10 cellular contexts compared by ENCODE assay signal in the genomic region with DNA sequence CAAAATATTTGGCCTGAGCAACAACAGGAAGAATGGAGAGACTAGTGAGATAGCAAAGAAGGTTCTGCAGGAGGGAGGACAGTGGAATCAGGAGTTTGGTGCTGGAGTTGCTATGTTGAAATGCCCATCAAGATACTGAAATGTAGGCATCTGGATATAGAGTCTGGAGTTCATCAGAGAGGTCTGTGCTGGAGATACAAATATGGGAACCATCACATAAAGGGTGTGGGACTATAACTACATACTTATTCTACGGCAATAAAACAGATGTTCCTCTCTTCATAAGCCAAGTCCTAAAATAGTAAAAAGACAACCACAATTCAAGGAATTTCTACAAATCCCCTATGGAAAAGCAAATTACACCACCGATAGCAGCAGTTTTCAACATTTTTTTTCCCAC. TPM values are rescaled to one million over a fixed set of nuclear protein-coding genes. Genes with fewer than 3 reads are reported as not detected.
DNase-seq lines count a peak whose midpoint lies in the region; ATAC-seq, FAIRE-seq and TF ChIP-seq lines count a peak whose summit lies in the region.
"Had no signal": no experiment of that assay in that cellular context is flagged by ENCODE, and none has a peak within 500 bp of the region (broad histone marks: within the 10 kb centered on the region; RNA-seq: fewer than 3 reads in every experiment).

No MANE protein-coding gene starts in this region.

- H3K9ac ChIP-seq in astrocyte (ENCODE audit: low read length), result peak overlapping the region; percentile 98
- no peak overlapping the region for H3K9ac ChIP-seq in mesendoderm (ENCODE audit: low read length)

- in situ Hi-C loops in HAP-1 (cut with MboI; ENCODE audit: low sequenced_read_pairs), result no loop called here

- peak; percentile 84 for FAIRE-seq in astrocyte (lab: Jason Lieb, UNC)
- FAIRE-seq: islet of Langerhans had no signal

- peak overlapping the region; percentile 96 for H3K4me3 Mint-ChIP-seq in astrocyte (ENCODE audit: unreplicated experiment)

- H3K27ac Mint-ChIP-seq in astrocyte (ENCODE audit: unreplicated experiment), result peak overlapping the region; percentile 35

- no peaks in the 10 kb centered on the region for H3K36me3 Mint-ChIP-seq in astrocyte (ENCODE audit: low read depth, unreplicated experiment)

- H3K9me3 Mint-ChIP-seq in astrocyte (ENCODE audit: unreplicated experiment), result no peaks in the 10 kb centered on the region

- no peak overlapping the region for H2AK5ac ChIP-seq in mesendoderm (ENCODE audit: low read length)

- H3K4me1 ChIP-seq in HAP-1, result peaks cover 34% of the 10 kb centered on the region
- H3K4me1 ChIP-seq in astrocyte (ENCODE audit: insufficient read depth, low read length), result peaks cover 3% of the 10 kb centered on the region
- H3K4me1 ChIP-seq in mesendoderm (ENCODE audit: control insufficient read depth, low read depth, low read length), result no peaks in the 10 kb centered on the region

- H3K4me3 ChIP-seq in AG04450 (ENCODE audit: low read depth, low read length) (peak overlapping the region; percentile 71), HAP-1 (peak overlapping the region; percentile 51), astrocyte (ENCODE audit: insufficient read depth, low read depth, low read length) (peak overlapping the region; percentile 74), mesendoderm (ENCODE audit: low read length) (no peak overlapping the region)

- H3K18ac ChIP-seq in mesendoderm (ENCODE audit: low read length), result no peak overlapping the region

- no peak for ATAC-seq in GM19351 (IDR thresholded peaks at IDR 0.05; ENCODE audit: unreplicated experiment)

- H3K27me3 ChIP-seq in AG04450 (ENCODE audit: control insufficient read depth, insufficient read depth, low read length) (no peaks in the 10 kb centered on the region), HAP-1 (ENCODE audit: low read depth) (no peaks in the 10 kb centered on the region), astrocyte (ENCODE audit: insufficient read depth, low read length) (no peaks in the 10 kb centered on the region), mesendoderm (ENCODE audit: insufficient read depth, low read length, poor library complexity) (no peaks in the 10 kb centered on the region)

- H3K23ac ChIP-seq in mesendoderm (ENCODE audit: low read length), result no peak overlapping the region

- no CpG with 5 or more reads among the region's 2 CpGs for WGBS in mesendoderm (ENCODE audit: extremely low coverage, insufficient coverage, low lambda C conversion rate)

- H3K4me1 Mint-ChIP-seq in astrocyte (ENCODE audit: low read depth, unreplicated experiment), result peaks cover 19% of the 10 kb centered on the region

- no peaks in the 10 kb centered on the region for H3K27me3 Mint-ChIP-seq in astrocyte (ENCODE audit: low read depth, unreplicated experiment)

- H2AFZ ChIP-seq in astrocyte (ENCODE audit: low read depth, low read length), result no peak overlapping the region

- no peak overlapping the region for H4K5ac ChIP-seq in mesendoderm (ENCODE audit: low read length)

- peaks cover 36% of the 10 kb centered on the region for H4K20me1 ChIP-seq in astrocyte (ENCODE audit: insufficient read depth, low read length)

- H3K4me2 ChIP-seq in astrocyte (ENCODE audit: low read length), result peak overlapping the region; percentile 85
- no peak overlapping the region for H3K4me2 ChIP-seq in mesendoderm (ENCODE audit: low read length)

- peaks cover 62% of the 10 kb centered on the region for H3K79me2 ChIP-seq in astrocyte (ENCODE audit: insufficient read depth, low read length)
- H3K79me2 ChIP-seq in mesendoderm (ENCODE audit: control insufficient read depth, insufficient read depth, low read length), result peaks cover 33% of the 10 kb centered on the region

- CTCF ChIA-PET in AG04450 (lab: Charles Lee), result no interaction called here

- no peak overlapping the region for H2BK5ac ChIP-seq in mesendoderm (ENCODE audit: low read length)

- H3K56ac ChIP-seq in mesendoderm (ENCODE audit: low read length), result peak overlapping the region; percentile 15

- no peaks in the 10 kb centered on the region for H3K79me1 ChIP-seq in mesendoderm (ENCODE audit: low read length)

- no peak overlapping the region for H2BK120ac ChIP-seq in mesendoderm (ENCODE audit: low read depth, low read length)

- H3K27ac ChIP-seq in AG04450 (ENCODE audit: low read depth, low read length) (no peak overlapping the region), astrocyte (ENCODE audit: low read depth, low read length) (no peak overlapping the region), mesendoderm (ENCODE audit: low read depth, low read length) (no peak overlapping the region)

- H4K8ac ChIP-seq in mesendoderm (ENCODE audit: low read depth, low read length), result no peak overlapping the region

- H3K9me3 ChIP-seq in AG04450 (ENCODE audit: control insufficient read depth, insufficient read depth, low read length), result no peaks in the 10 kb centered on the region
- H3K9me3 ChIP-seq in HAP-1, result no peaks in the 10 kb centered on the region
- no peaks in the 10 kb centered on the region for H3K9me3 ChIP-seq in astrocyte (ENCODE audit: insufficient read depth, low read depth, low read length)

- H3K36me3 ChIP-seq in HAP-1 (replicated peaks), result peaks cover 3% of the 10 kb centered on the region
- H3K36me3 ChIP-seq in astrocyte (ENCODE audit: insufficient read depth, low read length), result no peaks in the 10 kb centered on the region
- no peaks in the 10 kb centered on the region for H3K36me3 ChIP-seq in mesendoderm (ENCODE audit: control insufficient read depth, insufficient read depth, low read length)

- no peak overlapping the region for H3K4ac ChIP-seq in mesendoderm (ENCODE audit: low read depth, low read length)

- POLR2A ChIA-PET in AG04450 (lab: Yijun Ruan, JAX), result no interaction called here

- no peak for DNase-seq in AG04450 (ENCODE audit: low read depth, low spot score)
- DNase-seq in HAP-1 (ENCODE audit: low spot score in 2 of 2), result peak in 1 of 2 experiments; percentile 22
- no peak for DNase-seq in astrocyte (ENCODE audit: low read depth)
- peak; percentile 2 for DNase-seq in mesendoderm
- no peak for DNase-seq in NAMALWA (ENCODE audit: low spot score)
- no peak for DNase-seq in COR-L47 (lab: John Stamatoyannopoulos, UW)
- DNase-seq in epidermal melanocyte (ENCODE audit: insufficient read length, low spot score), result no peak
- DNase-seq: NCI-H2107 had no signal

- TF ChIP-seq CTCF in AG04450 (IDR thresholded peaks at IDR 0.05; ENCODE audit: low read depth, low read length) (no peak), astrocyte (IDR thresholded peaks at IDR 0.05; ENCODE audit: insufficient read depth, low read depth, low read length) (no peak)

- no peak overlapping the region for H2BK15ac ChIP-seq in mesendoderm (replicated peaks; ENCODE audit: low read depth)

RNA-seq across cellular contexts. Expression of a gene that starts 1.7 kb away (rescaled TPM):
- polyA plus RNA-seq in AG04450 (2011; rRNA removed), result 52.8 and 53.3 TPM in 2 replicates
- 61.8 and 76.4 TPM in 2 replicates for polyA minus RNA-seq in AG04450 (2011; rRNA and poly(A)+ RNA removed)
- total RNA-seq in astrocyte, result 79.5 and 79.9 TPM in 2 replicates
- 27.6 TPM for polyA plus RNA-seq in mesendoderm (2013, experiment 1 of 2)
- polyA plus RNA-seq in mesendoderm (2013, experiment 2 of 2), result 28.5 TPM
